Comparison of ENCODE assay signal across 13 cellular contexts in the genomic region with DNA sequence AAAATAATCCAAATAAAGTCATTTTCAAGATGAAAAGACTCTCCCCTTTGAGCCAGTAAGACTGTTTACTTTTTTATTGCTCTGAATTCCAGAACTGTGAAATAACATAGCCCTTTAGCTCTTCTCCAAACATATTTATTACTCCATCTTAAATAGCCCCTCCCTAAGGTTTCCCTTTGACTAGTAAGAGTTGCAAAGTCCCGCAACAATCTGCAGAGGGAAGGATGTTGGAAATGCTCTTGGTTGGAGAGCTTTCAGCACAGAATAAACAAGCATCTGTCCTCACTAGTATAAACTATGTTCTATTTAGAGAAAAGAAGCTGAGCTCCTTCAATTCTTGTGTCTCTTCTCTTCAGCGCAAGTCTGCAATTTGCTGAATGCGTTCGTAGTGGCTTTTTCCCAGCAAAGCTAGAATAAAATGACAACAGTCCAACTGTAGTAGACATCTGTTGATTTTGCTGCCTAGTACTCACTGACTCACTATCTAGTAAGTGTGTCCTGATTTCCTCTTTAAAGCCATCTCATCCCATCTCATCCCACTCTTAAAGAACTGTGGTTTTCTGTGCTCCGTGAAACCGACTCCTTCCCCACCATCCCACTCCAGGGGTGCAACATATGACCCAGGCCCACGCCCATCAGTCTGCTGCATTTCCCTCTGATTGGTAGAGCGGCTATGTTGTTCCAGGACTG.
A peak's percentile ranks its signal among the peaks of the same experiment; 100 is the strongest.
DNase-seq lines count a peak whose midpoint lies in the region; ATAC-seq and TF ChIP-seq lines count a peak whose summit lies in the region.
"Had no signal": no experiment of that assay in that cellular context is flagged by ENCODE, and none has a peak within 500 bp of the region (broad histone marks: within the 10 kb centered on the region; RNA-seq: fewer than 3 reads in every experiment).

No MANE protein-coding gene starts in this region.

- H3K27me3 ChIP-seq in right atrium auricular region (no peaks in the 10 kb centered on the region), smooth muscle cell (ENCODE audit: low read depth) (no peaks in the 10 kb centered on the region)

- H3K4me3 ChIP-seq in WI38 (ENCODE audit: low read depth, low read length): peak overlapping the region; percentile 4; the same call in 1 of the 2 replicates
- H3K4me3 ChIP-seq in right atrium auricular region: no peak overlapping the region
- no peak overlapping the region for H3K4me3 ChIP-seq in smooth muscle cell
- H3K4me3 ChIP-seq: SK-N-MC had no signal

- H3F3A ChIP-seq in smooth muscle cell (ENCODE audit: low read depth): peaks cover 6% of the 10 kb centered on the region

- H3K27ac Mint-ChIP-seq in activated CD4-positive, alpha-beta T cell treated with anti-CD3 and anti-CD28 coated beads for 36 hours: no peak overlapping the region
- H3K27ac Mint-ChIP-seq: activated naive CD8-positive, alpha-beta T cell treated with anti-CD3 and anti-CD28 coated beads, Interleukin-2, amount 50 U/mL, for 24 hours; endodermal cell had no signal

- H4K20me1 ChIP-seq in smooth muscle cell (ENCODE audit: low read depth): no peaks in the 10 kb centered on the region

- CTCF ChIA-PET in activated CD4-positive, alpha-beta T cell treated with anti-CD3 and anti-CD28 coated beads for 36 hours (lab: Charles Lee): interaction anchor here (0.6 kb wide), 1 partner anchor 218 kb away, joined by 3 read pairs; no protein-coding TSS in a partner anchor

- H3K36me3 Mint-ChIP-seq in activated CD4-positive, alpha-beta T cell treated with anti-CD3 and anti-CD28 coated beads for 36 hours (ENCODE audit: low read depth): peaks cover 8% of the 10 kb centered on the region

- DNase-seq in EL: peak; percentile 45
- no peak for DNase-seq in right atrium auricular region (ENCODE audit: low spot score)
- DNase-seq in smooth muscle cell (lab: John Stamatoyannopoulos, UW; ENCODE audit: unreplicated experiment): no peak
- DNase-seq in activated CD4-positive, alpha-beta T cell treated with anti-CD3 and anti-CD28 coated beads for 36 hours: no peak
- DNase-seq in ureter (ENCODE audit: low spot score): no peak
- DNase-seq: activated naive CD8-positive, alpha-beta T cell treated with anti-CD3 and anti-CD28 coated beads, Interleukin-2, amount 50 U/mL, for 24 hours; KG1; NCI-H2171 had no signal

- H3K4me3 Mint-ChIP-seq in activated CD4-positive, alpha-beta T cell treated with anti-CD3 and anti-CD28 coated beads for 36 hours: no peak overlapping the region
- H3K4me3 Mint-ChIP-seq: activated naive CD8-positive, alpha-beta T cell treated with anti-CD3 and anti-CD28 coated beads, Interleukin-2, amount 50 U/mL, for 24 hours; endodermal cell had no signal

- peak overlapping the region; percentile 80 for H3K4me2 ChIP-seq in smooth muscle cell

- H3K36me3 ChIP-seq in right atrium auricular region (no peaks in the 10 kb centered on the region), smooth muscle cell (ENCODE audit: low read depth) (no peaks in the 10 kb centered on the region)

- peaks cover 11% of the 10 kb centered on the region for H3K9me3 Mint-ChIP-seq in activated CD4-positive, alpha-beta T cell treated with anti-CD3 and anti-CD28 coated beads for 36 hours (ENCODE audit: low read depth)

- no peaks in the 10 kb centered on the region for H3K27me3 Mint-ChIP-seq in activated CD4-positive, alpha-beta T cell treated with anti-CD3 and anti-CD28 coated beads for 36 hours
- H3K27me3 Mint-ChIP-seq: activated naive CD8-positive, alpha-beta T cell treated with anti-CD3 and anti-CD28 coated beads, Interleukin-2, amount 50 U/mL, for 24 hours had no signal

- WGBS in smooth muscle cell (ENCODE audit: low lambda C conversion rate): 28% methylated on average over 8 of the region's 8 CpGs

- POLR2A ChIA-PET in activated CD4-positive, alpha-beta T cell treated with anti-CD3 and anti-CD28 coated beads for 36 hours (lab: Charles Lee): no interaction called here

- H3K27ac ChIP-seq in right atrium auricular region: peak overlapping the region; percentile 3 to 40
- peak overlapping the region; percentile 79 for H3K27ac ChIP-seq in smooth muscle cell (ENCODE audit: low read depth)
- H3K27ac ChIP-seq: SK-N-MC had no signal

- H3K9me3 ChIP-seq in right atrium auricular region (no peaks in the 10 kb centered on the region), smooth muscle cell (replicated peaks; ENCODE audit: low read depth) (no peaks in the 10 kb centered on the region)

- H3K79me2 ChIP-seq in smooth muscle cell (ENCODE audit: low read depth): no peaks in the 10 kb centered on the region

- TF ChIP-seq CTCF in WI38 (IDR thresholded peaks at IDR 0.05; ENCODE audit: low read depth, low read length) (no peak), right atrium auricular region (IDR thresholded peaks at IDR 0.05) (no peak), smooth muscle cell (IDR thresholded peaks at IDR 0.05; ENCODE audit: borderline replicate concordance, insufficient read depth, poor library complexity, severe bottlenecking) (no peak)

- H3K4me1 Mint-ChIP-seq in activated CD4-positive, alpha-beta T cell treated with anti-CD3 and anti-CD28 coated beads for 36 hours: peaks cover 15% of the 10 kb centered on the region

- intact Hi-C loops in activated CD4-positive, alpha-beta T cell treated with anti-CD3 and anti-CD28 coated beads for 36 hours (cut with DNase I, micrococcal nuclease): no loop called here

- peak overlapping the region; percentile 8 for H2AFZ ChIP-seq in smooth muscle cell (ENCODE audit: low read depth)

- H3K9ac ChIP-seq in smooth muscle cell (ENCODE audit: low read depth): peak overlapping the region; percentile 5

- ATAC-seq in GM18909 (IDR thresholded peaks at IDR 0.05; ENCODE audit: poor library complexity, unreplicated experiment): no peak
- no peak for ATAC-seq in activated CD4-positive, alpha-beta T cell treated with anti-CD3 and anti-CD28 coated beads for 36 hours
- no peak for ATAC-seq in GM19324 (IDR thresholded peaks at IDR 0.05; ENCODE audit: low FRiP score, unreplicated experiment)
- ATAC-seq: activated naive CD8-positive, alpha-beta T cell treated with anti-CD3 and anti-CD28 coated beads, Interleukin-2, amount 50 U/mL, for 24 hours had no signal

- H3K4me1 ChIP-seq in right atrium auricular region (no peaks in the 10 kb centered on the region), smooth muscle cell (ENCODE audit: low read depth) (peaks cover 7% of the 10 kb centered on the region)
